Comparison of ENCODE assay signal across 31 cellular contexts in the genomic region with DNA sequence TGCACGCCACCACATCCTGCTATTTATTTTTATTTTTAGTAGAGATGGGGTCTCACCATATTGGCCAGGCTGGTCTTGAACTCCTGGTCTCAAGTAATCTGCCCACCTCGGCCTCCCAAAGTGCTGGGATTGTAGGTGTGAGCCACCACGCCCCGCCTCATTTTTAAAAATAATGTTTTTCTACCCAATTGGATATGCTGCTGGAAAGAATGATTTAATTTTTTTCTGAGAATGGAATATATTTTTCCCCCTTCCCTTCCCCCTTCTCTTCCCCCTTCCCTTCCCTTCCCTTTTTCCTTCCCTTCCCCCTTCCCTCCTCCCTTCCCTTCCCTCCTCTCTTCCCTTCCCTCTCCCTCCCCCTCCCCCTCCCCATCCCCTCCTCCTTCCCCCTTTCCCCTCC. TPM values are rescaled to one million over a fixed set of nuclear protein-coding genes. Genes with fewer than 3 reads are reported as not detected.
DNase-seq lines count a peak whose midpoint lies in the region; ATAC-seq, FAIRE-seq and TF ChIP-seq lines count a peak whose summit lies in the region.
"Had no signal": no experiment of that assay in that cellular context is flagged by ENCODE, and none has a peak within 500 bp of the region (broad histone marks: within the 10 kb centered on the region; RNA-seq: fewer than 3 reads in every experiment).

No MANE protein-coding gene starts in this region.

- TF ChIP-seq RAD21 in HepG2 (CRISPR knock-in tag; IDR thresholded peaks at IDR 0.05) (no peak), K562 (CRISPR knock-in tag; conservative IDR thresholded peaks at IDR 0.05 in 1 of 2, IDR thresholded peaks at IDR 0.05 in 1 of 2) (no peak)

- H3K4me1 ChIP-seq in HepG2 (ENCODE audit: insufficient read depth, low read length): peaks cover 15% of the 10 kb centered on the region
- no peaks in the 10 kb centered on the region for H3K4me1 ChIP-seq in right lobe of liver
- peaks cover 9 to 22% of the 10 kb centered on the region in 2 experiments; a peak in 4 of 5 replicates for H3K4me1 ChIP-seq in K562 (replicated peaks in 1 of 2; ENCODE audit: control insufficient read depth in 2 of 2, insufficient read depth in 2 of 2, low read length in 2 of 2)
- H3K4me1 ChIP-seq: A549, Caco-2 had no signal

- H3K9me3 ChIP-seq in HepG2 (ENCODE audit: low read length): no peaks in the 10 kb centered on the region
- H3K9me3 ChIP-seq in right lobe of liver: no peaks in the 10 kb centered on the region
- H3K9me3 ChIP-seq in K562 (replicated peaks; ENCODE audit: control insufficient read depth, insufficient read depth, low read depth, low read length): no peaks in the 10 kb centered on the region
- H3K9me3 ChIP-seq: A549, BE2C, Caco-2 had no signal

- BruUV-seq in HepG2 (replicated peaks; lab: Mats Ljungman, UMichigan) (no TSS peak), K562 (replicated peaks; lab: Mats Ljungman, UMichigan) (no TSS peak)

- H3K4me2 ChIP-seq in HepG2 (ENCODE audit: low read depth, low read length) (no peak overlapping the region), K562 (ENCODE audit: insufficient read depth, low read length) (no peak overlapping the region)
- H3K4me2 ChIP-seq: A549; BLaER1; BLaER1 treated with 17β-estradiol and CSF1 and Interleukin-3, amounts not matched to agents 10 nM and 100 nM had no signal

- H3K9ac ChIP-seq in HepG2 (ENCODE audit: insufficient read depth, low read depth, low read length) (no peak overlapping the region), K562 (ENCODE audit: insufficient read depth in 1 of 2, low read depth in 2 of 2, low read length in 2 of 2) (no peak overlapping the region)
- H3K9ac ChIP-seq: BLaER1; BLaER1 treated with 17β-estradiol and CSF1 and Interleukin-3, amounts not matched to agents 10 nM and 100 nM had no signal

- no peak for DNase-seq in HepG2 (ENCODE audit: low spot score)
- no peak for DNase-seq in right lobe of liver
- no peak for DNase-seq in K562 (ENCODE audit: extremely low read depth in 1 of 4, low spot score in 3 of 4)
- DNase-seq: 8988T; ACHN; AML-193; BE2C; C1 segment of cervical spinal cord; Caco-2; Calu3; CD4-positive, alpha-beta memory T cell; CD4-positive, alpha-beta T cell; CD4-positive, CD25-positive, alpha-beta regulatory T cell; CD8-positive, alpha-beta memory T cell; CD8-positive, alpha-beta T cell; COR-L47; DMS 273 treated with DMSO at 0.1 percent for 48 hours; DMS153; DMS53; DMS79; DMS79 treated with DMSO at 0.1 percent for 48 hours; DND-41; EL had no signal

- intact Hi-C loops in HepG2 (cut with micrococcal nuclease; ENCODE audit: unreplicated experiment): no loop called here
- intact Hi-C loops in right lobe of liver (cut with DNase I): no loop called here
- intact Hi-C loops in K562 (cut with micrococcal nuclease): no loop called here

- TF ChIP-seq POLR2A in HepG2 (IDR thresholded peaks at IDR 0.05; ENCODE audit: insufficient read depth in 1 of 2, low read depth in 2 of 2, low read length in 2 of 2) (no peak), right lobe of liver (IDR thresholded peaks at IDR 0.05) (no peak), K562 (conservative IDR thresholded peaks at IDR 0.05) (no peak)

- in situ Hi-C loops in HepG2 (cut with HindIII; ENCODE audit: extremely low pct_ligation_motif_present, low pct_unique_long_range_greater_than_20kb) (no loop called here), K562 (cut with MboI) (no loop called here)

- CTCF ChIA-PET in HepG2 (lab: Yijun Ruan, JAX; ENCODE audit: low intra/inter-chr PET ratio, low total read pairs): no interaction called here
- CTCF ChIA-PET in K562 (lab: Yijun Ruan, JAX; ENCODE audit: low intra/inter-chr PET ratio): no interaction called here

- TF ChIP-seq CTCF in HepG2 (CRISPR knock-in tag; IDR thresholded peaks at IDR 0.05): no peak
- TF ChIP-seq CTCF in right lobe of liver (IDR thresholded peaks at IDR 0.05): no peak
- TF ChIP-seq CTCF in K562 (IDR thresholded peaks at IDR 0.05 in 2 of 3, conservative IDR thresholded peaks at IDR 0.05 in 1 of 3; ENCODE audit: insufficient read depth in 2 of 3, low read depth in 1 of 3, low read length in 3 of 3): no peak

- WGBS in HepG2 (ENCODE audit: low lambda C conversion rate): 68% methylated on average over 4 of the region's 4 CpGs
- 97% methylated on average over 4 of the region's 4 CpGs for WGBS in right lobe of liver (ENCODE audit: insufficient coverage, low coverage, low lambda C conversion rate, missing lambda C conversion rate)
- WGBS in K562 (ENCODE audit: insufficient coverage, low coverage, missing lambda C conversion rate): 74% methylated on average over 4 of the region's 4 CpGs

- H2AFZ ChIP-seq in HepG2 (ENCODE audit: low read length) (no peak overlapping the region), K562 (ENCODE audit: low read depth, low read length) (no peak overlapping the region)

- POLR2A ChIA-PET in HepG2 (lab: Yijun Ruan, JAX): interaction anchor here (1.5 kb wide), 1 partner anchor 14 kb away, joined by 6 read pairs; a partner anchor contains a TSS
- POLR2A ChIA-PET in K562 (lab: Yijun Ruan, JAX): interaction anchor here (0.6 to 1.1 kb wide), 3 partner anchors 14 to 95 kb away, joined by 3 to 4 read pairs (median 3); a partner anchor contains a TSS

- H3K27me3 ChIP-seq in HepG2 (ENCODE audit: control insufficient read depth in 1 of 2, insufficient read depth in 2 of 2, low read length in 2 of 2): peaks cover 2 to 7% of the 10 kb centered on the region in 2 experiments; a peak in 2 of 5 replicates
- H3K27me3 ChIP-seq in right lobe of liver: no peaks in the 10 kb centered on the region
- H3K27me3 ChIP-seq in K562 (ENCODE audit: control insufficient read depth in 2 of 2, insufficient read depth in 2 of 2, low read length in 2 of 2): no peaks in the 10 kb centered on the region
- H3K27me3 ChIP-seq: BE2C; BLaER1; BLaER1 treated with 17β-estradiol and CSF1 and Interleukin-3, amounts not matched to agents 10 nM and 100 nM had no signal

- TF ChIP-seq EP300 in HepG2 (IDR thresholded peaks at IDR 0.05; ENCODE audit: low read depth in 2 of 2, low read length in 2 of 2) (no peak), HepG2 (CRISPR knock-in tag; IDR thresholded peaks at IDR 0.05; ENCODE audit: borderline replicate concordance) (no peak), K562 (IDR thresholded peaks at IDR 0.05; ENCODE audit: low read length) (no peak)

- no peaks in the 10 kb centered on the region for H3K9me1 ChIP-seq in K562 (ENCODE audit: control insufficient read depth, insufficient read depth, low read length)

- H3K79me2 ChIP-seq in HepG2 (ENCODE audit: insufficient read depth, low read length): no peaks in the 10 kb centered on the region
- no peaks in the 10 kb centered on the region for H3K79me2 ChIP-seq in K562 (ENCODE audit: control insufficient read depth, insufficient read depth, low read length)

- H3K4me3 ChIP-seq in HepG2 (replicated peaks in 1 of 3; ENCODE audit: insufficient read depth in 1 of 3, low read depth in 2 of 3, low read length in 3 of 3) (no peak overlapping the region), right lobe of liver (no peak overlapping the region), K562 (no peak overlapping the region)
- H3K4me3 ChIP-seq: A549; BLaER1; BLaER1 treated with 17β-estradiol and CSF1 and Interleukin-3, amounts not matched to agents 10 nM and 100 nM had no signal

- no peak for ATAC-seq in HepG2
- ATAC-seq in right lobe of liver: no peak
- no peak for ATAC-seq in K562
- ATAC-seq in HG03571 (IDR thresholded peaks at IDR 0.05; ENCODE audit: unreplicated experiment): no peak
- ATAC-seq: A549; CD8-positive, alpha-beta T cell had no signal

- H4K20me1 ChIP-seq in HepG2 (ENCODE audit: insufficient read depth, low read length) (no peaks in the 10 kb centered on the region), K562 (replicated peaks; ENCODE audit: control insufficient read depth, insufficient read depth, low read length) (no peaks in the 10 kb centered on the region)
- H4K20me1 ChIP-seq: BLaER1; BLaER1 treated with 17β-estradiol and CSF1 and Interleukin-3, amounts not matched to agents 10 nM and 100 nM had no signal

- H3K36me3 ChIP-seq in HepG2 (replicated peaks in 1 of 2; ENCODE audit: control insufficient read depth in 1 of 2, insufficient read depth in 2 of 2, low read length in 2 of 2): no peaks in the 10 kb centered on the region
- no peaks in the 10 kb centered on the region for H3K36me3 ChIP-seq in right lobe of liver
- no peaks in the 10 kb centered on the region for H3K36me3 ChIP-seq in K562 (ENCODE audit: control insufficient read depth, insufficient read depth, low read length)
- H3K36me3 ChIP-seq: BE2C; BLaER1; BLaER1 treated with 17β-estradiol and CSF1 and Interleukin-3, amounts not matched to agents 10 nM and 100 nM had no signal

- FAIRE-seq in HepG2 (lab: Jason Lieb, UNC) (no peak), K562 (lab: Jason Lieb, UNC) (no peak)
- FAIRE-seq: A204.1, A549, D721Med had no signal

- H3K27ac ChIP-seq in HepG2 (ENCODE audit: extremely low read length, insufficient read depth, low read length): no peak overlapping the region
- no peak overlapping the region for H3K27ac ChIP-seq in right lobe of liver
- H3K27ac ChIP-seq in K562 (ENCODE audit: extremely low read depth, low read depth, low read length): no peak overlapping the region
- H3K27ac ChIP-seq: 22Rv1; A549; BLaER1; BLaER1 treated with 17β-estradiol and CSF1 and Interleukin-3, amounts not matched to agents 10 nM and 100 nM; C4-2B had no signal

RNA-seq across cellular contexts. Expression of a gene that starts 17.7 kb away (rescaled TPM):
- total RNA-seq in HepG2 (2016; rRNA removed; fragmentation: Illumina TruSeq; extraction: Trizol): 286 and 355 TPM in 2 replicates
- 200 and 237 TPM in 2 replicates for total RNA-seq in HepG2 (2016; cell fraction: cytosol; rRNA removed; fragmentation: Illumina TruSeq; extraction: Trizol; ENCODE audit: low read depth)
- 276 and 350 TPM in 2 replicates for total RNA-seq in HepG2 (2016; cell fraction: insoluble cytoplasmic fraction; rRNA removed; fragmentation: Illumina TruSeq; extraction: Trizol)
- 380 and 392 TPM in 2 replicates for total RNA-seq in HepG2 (2016; cell fraction: membrane; rRNA removed; fragmentation: Illumina TruSeq; extraction: Trizol)
- 162 and 177 TPM in 2 replicates for total RNA-seq in HepG2 (2016; cell fraction: nucleus; rRNA removed; fragmentation: Illumina TruSeq; extraction: Trizol)
- 69.2 and 104 TPM in 2 replicates for polyA plus RNA-seq in HepG2 (2011; rRNA removed)
- 42.7 and 59.4 TPM in 2 replicates for polyA plus RNA-seq in HepG2 (2011; cell fraction: cytosol; rRNA removed)
- 60.7 and 86.6 TPM in 2 replicates for polyA plus RNA-seq in HepG2 (2011; cell fraction: nucleus; rRNA removed)
- 128 and 194 TPM in 2 replicates for polyA plus RNA-seq in HepG2 (2012)
- polyA plus RNA-seq in HepG2 (2016; cell fraction: cytosol; fragmentation: Illumina TruSeq; extraction: Trizol; ENCODE audit: low read depth): 295 and 368 TPM in 2 replicates
- 469 and 491 TPM in 2 replicates for polyA plus RNA-seq in HepG2 (2016; cell fraction: insoluble cytoplasmic fraction; fragmentation: Illumina TruSeq; extraction: Trizol; ENCODE audit: low read depth)
- 426 and 487 TPM in 2 replicates for polyA plus RNA-seq in HepG2 (2016; cell fraction: membrane; fragmentation: Illumina TruSeq; extraction: Trizol; ENCODE audit: low read depth)
- polyA plus RNA-seq in HepG2 (2016; cell fraction: nucleus; fragmentation: Illumina TruSeq; extraction: Trizol; ENCODE audit: insufficient read depth, low read depth): 344 and 363 TPM in 2 replicates
- polyA minus RNA-seq in HepG2 (2011; rRNA and poly(A)+ RNA removed; ENCODE audit: low replicate concordance): 17.4 and 49.8 TPM in 2 replicates
- 42.5 and 49.1 TPM in 2 replicates for polyA minus RNA-seq in HepG2 (2011; cell fraction: cytosol; rRNA and poly(A)+ RNA removed)
- polyA minus RNA-seq in HepG2 (2011; cell fraction: nucleus; rRNA and poly(A)+ RNA removed): 49.1 and 49.8 TPM in 2 replicates
- total RNA-seq in right lobe of liver: 10 to 100 TPM; 34.6 to 71.6 (median 63.9) TPM
- 108 and 251 TPM in 2 replicates for total RNA-seq in K562 (2011; cell fraction: chromatin; rRNA removed; ENCODE audit: low replicate concordance)
- total RNA-seq in K562 (2011; cell fraction: nucleolus; rRNA removed): 84.9 and 94.7 TPM in 2 replicates
- 175 and 253 TPM in 2 replicates for total RNA-seq in K562 (2011; cell fraction: nucleoplasm; rRNA removed)
- 440 and 497 TPM in 2 replicates for total RNA-seq in K562 (2014; rRNA removed)
- total RNA-seq in K562 (2014; rRNA removed; fragmentation: Illumina TruSeq; extraction: Trizol): 567 and 664 TPM in 2 replicates
- total RNA-seq in K562 (2015; rRNA removed; fragmentation: Illumina TruSeq; extraction: Trizol): 577 and 626 TPM in 2 replicates
- 524 and 567 TPM in 2 replicates for total RNA-seq in K562 (2021)
- polyA plus RNA-seq in K562 (2011; rRNA removed): 329 and 455 TPM in 2 replicates
- polyA plus RNA-seq in K562 (2011; cell fraction: cytosol; rRNA removed): 77.8 and 235 TPM in 2 replicates
- 298 and 403 TPM in 2 replicates for polyA plus RNA-seq in K562 (2011; cell fraction: nucleus; rRNA removed)
- polyA plus RNA-seq in K562 (2012): 541 and 564 TPM in 2 replicates
- polyA plus RNA-seq in K562 (2014; fragmentation: Illumina TruSeq; extraction: Trizol): 478 and 498 TPM in 2 replicates
- polyA plus RNA-seq in K562 (2014; fragmentation: Nextera tagmentation; extraction: Ambion mirVana): 100 to 1,000 TPM; 124 to 158 TPM
- polyA plus RNA-seq in K562 (2014; rRNA removed): 539 and 577 TPM in 2 replicates
- 224 and 259 TPM in 2 replicates for polyA minus RNA-seq in K562 (2011; rRNA and poly(A)+ RNA removed)
- polyA minus RNA-seq in K562 (2011; cell fraction: cytosol; rRNA and poly(A)+ RNA removed): 123 and 142 TPM in 2 replicates
- polyA minus RNA-seq in K562 (2011; cell fraction: nucleus; rRNA and poly(A)+ RNA removed): 91.1 and 169 TPM in 2 replicates

RNA-seq across cellular contexts. Expression of a gene that starts 53.1 kb away (rescaled TPM):
- total RNA-seq in HepG2 (2016; rRNA removed; fragmentation: Illumina TruSeq; extraction: Trizol) (28.0 and 28.7 TPM in 2 replicates), right lobe of liver (10 to 100 TPM; 18.6 to 26.7 (median 21.9) TPM), K562 (2014; rRNA removed) (29.8 and 34.1 TPM in 2 replicates), K562 (2014; rRNA removed; fragmentation: Illumina TruSeq; extraction: Trizol) (60.2 and 70.5 TPM in 2 replicates), K562 (2015; rRNA removed; fragmentation: Illumina TruSeq; extraction: Trizol) (45.4 and 48.3 TPM in 2 replicates), K562 (2021) (40.5 and 42.4 TPM in 2 replicates)
- 30.7 and 33.0 TPM in 2 replicates for total RNA-seq in HepG2 (2016; cell fraction: cytosol; rRNA removed; fragmentation: Illumina TruSeq; extraction: Trizol; ENCODE audit: low read depth)
- total RNA-seq in HepG2 (2016; cell fraction: insoluble cytoplasmic fraction; rRNA removed; fragmentation: Illumina TruSeq; extraction: Trizol): 28.3 TPM in 2 replicates
- total RNA-seq in HepG2 (2016; cell fraction: membrane; rRNA removed; fragmentation: Illumina TruSeq; extraction: Trizol): 24.7 and 28.2 TPM in 2 replicates
- 61.1 and 61.3 TPM in 2 replicates for total RNA-seq in HepG2 (2016; cell fraction: nucleus; rRNA removed; fragmentation: Illumina TruSeq; extraction: Trizol)
- polyA plus RNA-seq in HepG2 (2011; rRNA removed) (11.4 and 13.9 TPM in 2 replicates), K562 (2011; rRNA removed) (27.8 and 39.5 TPM in 2 replicates), K562 (2014; fragmentation: Illumina TruSeq; extraction: Trizol) (23.0 and 25.3 TPM in 2 replicates), K562 (2014; fragmentation: Nextera tagmentation; extraction: Ambion mirVana) (10 to 100 TPM; 10.1 to 11.2 TPM), K562 (2014; rRNA removed) (22.9 and 28.0 TPM in 2 replicates)
- 5.1 and 8.1 TPM in 2 replicates for polyA plus RNA-seq in HepG2 (2011; cell fraction: cytosol; rRNA removed)
- polyA plus RNA-seq in HepG2 (2011; cell fraction: nucleus; rRNA removed): 14.0 and 19.1 TPM in 2 replicates
- polyA plus RNA-seq in HepG2 (2012): 13.5 and 18.9 TPM in 2 replicates
- 3.9 and 4.4 TPM in 2 replicates for polyA plus RNA-seq in HepG2 (2016; cell fraction: cytosol; fragmentation: Illumina TruSeq; extraction: Trizol; ENCODE audit: low read depth)
- polyA plus RNA-seq in HepG2 (2016; cell fraction: insoluble cytoplasmic fraction; fragmentation: Illumina TruSeq; extraction: Trizol; ENCODE audit: low read depth): 12.7 and 14.4 TPM in 2 replicates
- polyA plus RNA-seq in HepG2 (2016; cell fraction: membrane; fragmentation: Illumina TruSeq; extraction: Trizol; ENCODE audit: low read depth): 8.7 TPM in 2 replicates
- polyA plus RNA-seq in HepG2 (2016; cell fraction: nucleus; fragmentation: Illumina TruSeq; extraction: Trizol; ENCODE audit: insufficient read depth, low read depth): 27.5 and 27.9 TPM in 2 replicates
- polyA minus RNA-seq in HepG2 (2011; rRNA and poly(A)+ RNA removed; ENCODE audit: low replicate concordance): 24.1 and 32.5 TPM in 2 replicates
- polyA minus RNA-seq in HepG2 (2011; cell fraction: cytosol; rRNA and poly(A)+ RNA removed): 26.4 and 29.3 TPM in 2 replicates
- 204 and 216 TPM in 2 replicates for polyA minus RNA-seq in HepG2 (2011; cell fraction: nucleus; rRNA and poly(A)+ RNA removed)
- total RNA-seq in K562 (2011; cell fraction: chromatin; rRNA removed; ENCODE audit: low replicate concordance): 104 and 356 TPM in 2 replicates
- 54.4 and 64.3 TPM in 2 replicates for total RNA-seq in K562 (2011; cell fraction: nucleolus; rRNA removed)
- total RNA-seq in K562 (2011; cell fraction: nucleoplasm; rRNA removed): 179 and 274 TPM in 2 replicates
- 9.7 and 20.5 TPM in 2 replicates for polyA plus RNA-seq in K562 (2011; cell fraction: cytosol; rRNA removed)
- polyA plus RNA-seq in K562 (2011; cell fraction: nucleus; rRNA removed): 26.0 and 35.2 TPM in 2 replicates
- 17.7 and 21.7 TPM in 2 replicates for polyA plus RNA-seq in K562 (2012)
- polyA minus RNA-seq in K562 (2011; rRNA and poly(A)+ RNA removed): 152 and 172 TPM in 2 replicates
- 28.8 and 35.4 TPM in 2 replicates for polyA minus RNA-seq in K562 (2011; cell fraction: cytosol; rRNA and poly(A)+ RNA removed)
- polyA minus RNA-seq in K562 (2011; cell fraction: nucleus; rRNA and poly(A)+ RNA removed): 123 and 195 TPM in 2 replicates
